ENCODE assay signal across 12 cellular contexts in genomic region chr22:41178425-41178975, GRCh38. TPM values are rescaled to one million over a fixed set of nuclear protein-coding genes. Genes with fewer than 3 reads are reported as not detected.
DNase-seq lines count a peak whose midpoint lies in the region; ATAC-seq, FAIRE-seq and TF ChIP-seq lines count a peak whose summit lies in the region.
"Had no signal": no experiment of that assay in that cellular context is flagged by ENCODE, and none has a peak within 500 bp of the region (broad histone marks: within the 10 kb centered on the region; RNA-seq: fewer than 3 reads in every experiment).

No MANE protein-coding gene starts in this region.

- FAIRE-seq in GM19239 (lab: Jason Lieb, UNC) = no peak

- H3K56ac ChIP-seq in H9 (ENCODE audit: insufficient read length, low read depth, low read length) = no peak overlapping the region

- H3K14ac ChIP-seq in H9 (ENCODE audit: insufficient read depth, low read length) = no peak overlapping the region

- H3T11ph ChIP-seq in H9 (ENCODE audit: low read length) = no peak overlapping the region

- no peaks in the 10 kb centered on the region for H3K9me3 Mint-ChIP-seq in H9
- H3K9me3 Mint-ChIP-seq in activated naive CD8-positive, alpha-beta T cell treated with anti-CD3 and anti-CD28 coated beads for 36 hours = no peaks in the 10 kb centered on the region

- peaks cover 41 to 72% (median 67%) of the 10 kb centered on the region in 3 experiments; a peak in 6 of 7 replicates for H3K36me3 Mint-ChIP-seq in H9 (ENCODE audit: insufficient read depth in 1 of 3, low read depth in 3 of 3)
- peaks cover 35% of the 10 kb centered on the region for H3K36me3 Mint-ChIP-seq in activated naive CD8-positive, alpha-beta T cell treated with anti-CD3 and anti-CD28 coated beads for 36 hours

- H3K4me1 Mint-ChIP-seq in H9 = peaks cover 4 to 13% of the 10 kb centered on the region in 2 experiments; a peak in 3 of 4 replicates
- H3K4me1 Mint-ChIP-seq in activated naive CD8-positive, alpha-beta T cell treated with anti-CD3 and anti-CD28 coated beads for 36 hours = peaks cover 15% of the 10 kb centered on the region

- H3K4me3 ChIP-seq in left ventricle myocardium inferior = no peak overlapping the region
- H3K4me3 ChIP-seq in sigmoid colon = no peak overlapping the region

- no peak overlapping the region for H3K4me3 Mint-ChIP-seq in H9
- H3K4me3 Mint-ChIP-seq in activated naive CD8-positive, alpha-beta T cell treated with anti-CD3 and anti-CD28 coated beads for 36 hours = no peak overlapping the region

- DNase-seq in H9 (no peak), left ventricle myocardium inferior (peak; percentile 73), sigmoid colon (peak; percentile 71), GM19239 (ENCODE audit: insufficient read length, low spot score) (no peak), HT-29 (ENCODE audit: low spot score) (no peak)
- no peak for DNase-seq in activated naive CD8-positive, alpha-beta T cell treated with anti-CD3 and anti-CD28 coated beads for 36 hours
- DNase-seq: brain microvascular endothelial cell, DMS153, mesenchymal stem cell, NCI-H526 had no signal

- no peak overlapping the region for H4K5ac ChIP-seq in H9 (ENCODE audit: insufficient read length, low read depth, low read length)

- H3K27ac ChIP-seq in H9 (ENCODE audit: insufficient read length, low read depth, low read length) (no peak overlapping the region), left ventricle myocardium inferior (replicated peaks) (peak overlapping the region; percentile 23), sigmoid colon (no peak overlapping the region)
- H3K27ac ChIP-seq: brain microvascular endothelial cell, epithelial cell of prostate had no signal

- no peak for TF ChIP-seq POLR2A in sigmoid colon (IDR thresholded peaks at IDR 0.05)

- H3K9ac ChIP-seq in H9 (ENCODE audit: extremely low read depth, insufficient read length, low read length) = no peak overlapping the region

- H2BK120ac ChIP-seq in H9 (ENCODE audit: low read depth, low read length, poor library complexity, severe bottlenecking) = no peak overlapping the region

- H4K20me1 ChIP-seq in H9 (ENCODE audit: control insufficient read depth, insufficient read depth, insufficient read length) = no peaks in the 10 kb centered on the region

- H3K27ac Mint-ChIP-seq in H9 = peak overlapping the region in 2 of 3 experiments; percentile 67 to 92; a peak in 3 of 7 replicates
- H3K27ac Mint-ChIP-seq in activated naive CD8-positive, alpha-beta T cell treated with anti-CD3 and anti-CD28 coated beads for 36 hours = peak overlapping the region; percentile 51

- intact Hi-C loops in left ventricle myocardium inferior (cut with micrococcal nuclease) = no loop called here
- intact Hi-C loops in sigmoid colon (cut with DNase I) = no loop called here

- H2AFZ ChIP-seq in H9 (ENCODE audit: low read length) = no peak overlapping the region

- H4K91ac ChIP-seq in H9 (ENCODE audit: insufficient read length, low read depth, low read length) = no peak overlapping the region

- no peak overlapping the region for H2BK20ac ChIP-seq in H9 (ENCODE audit: low read depth, low read length, poor library complexity, severe bottlenecking)

- no peak overlapping the region for H2AK5ac ChIP-seq in H9 (ENCODE audit: insufficient read length, low read length)

- H3K36me3 ChIP-seq in left ventricle myocardium inferior = peaks cover 64% of the 10 kb centered on the region
- peaks cover 48 to 75% (median 54%) of the 10 kb centered on the region in 4 donors for H3K36me3 ChIP-seq in sigmoid colon

- WGBS in H9 (ENCODE audit: extremely low coverage, insufficient read length, low lambda C conversion rate) = no CpG with 5 or more reads among the region's 8 CpGs
- 81 to 86% methylated on average over 8 of the region's 8 CpGs for WGBS in sigmoid colon, 2 donors

- H3K27me3 Mint-ChIP-seq in H9 (ENCODE audit: low read depth) = peaks cover 2% of the 10 kb centered on the region; the same call in 1 of the 2 replicates
- H3K27me3 Mint-ChIP-seq in activated naive CD8-positive, alpha-beta T cell treated with anti-CD3 and anti-CD28 coated beads for 36 hours = no peaks in the 10 kb centered on the region

- H2BK12ac ChIP-seq in H9 (ENCODE audit: insufficient read length, low read depth, low read length) = no peak overlapping the region

- H3K9me3 ChIP-seq in H9 (ENCODE audit: control insufficient read depth, low read depth, low read length) (no peaks in the 10 kb centered on the region), left ventricle myocardium inferior (replicated peaks) (no peaks in the 10 kb centered on the region), sigmoid colon (no peaks in the 10 kb centered on the region)

- no peak overlapping the region for H4K8ac ChIP-seq in H9 (replicated peaks; ENCODE audit: insufficient read length, low read depth, low read length)

- no peak overlapping the region for H2BK5ac ChIP-seq in H9 (ENCODE audit: insufficient read length, low read length)

- H3K4ac ChIP-seq in H9 (ENCODE audit: low read depth, low read length) = no peak overlapping the region

- no peaks in the 10 kb centered on the region for H3K79me1 ChIP-seq in H9 (ENCODE audit: insufficient read depth, low read depth, low read length, poor library complexity, severe bottlenecking)

- H3K79me2 ChIP-seq in H9 (ENCODE audit: insufficient read depth, low read length) = no peaks in the 10 kb centered on the region

- no peak overlapping the region for H3K23ac ChIP-seq in H9 (ENCODE audit: insufficient read length, low read depth, low read length)

- TF ChIP-seq CTCF in H9 (conservative IDR thresholded peaks at IDR 0.05) (no peak), left ventricle myocardium inferior (IDR thresholded peaks at IDR 0.05; ENCODE audit: borderline replicate concordance) (no peak), sigmoid colon (IDR thresholded peaks at IDR 0.05) (no peak)

- ATAC-seq in HG03439 (IDR thresholded peaks at IDR 0.05; ENCODE audit: unreplicated experiment) = no peak

- no peak overlapping the region for H3K18ac ChIP-seq in H9 (ENCODE audit: insufficient read length, low read depth, low read length)

- no peaks in the 10 kb centered on the region for H3K23me2 ChIP-seq in H9 (ENCODE audit: insufficient read length, low read depth, low read length, poor library complexity, severe bottlenecking)

- H2BK15ac ChIP-seq in H9 (ENCODE audit: low read depth, low read length) = no peak overlapping the region

- H3K27me3 ChIP-seq in H9 (ENCODE audit: insufficient read depth, low read length) = no peaks in the 10 kb centered on the region
- H3K27me3 ChIP-seq in left ventricle myocardium inferior (ENCODE audit: low read depth) = no peaks in the 10 kb centered on the region
- no peaks in the 10 kb centered on the region for H3K27me3 ChIP-seq in sigmoid colon
- H3K27me3 ChIP-seq: brain microvascular endothelial cell had no signal

- peaks cover 3% of the 10 kb centered on the region; the same call in 1 of the 2 replicates for H3K4me1 ChIP-seq in H9 (ENCODE audit: insufficient read depth, low read length)
- peaks cover 49% of the 10 kb centered on the region for H3K4me1 ChIP-seq in left ventricle myocardium inferior
- peaks cover 0 to 9% (median 4%) of the 10 kb centered on the region in 4 donors for H3K4me1 ChIP-seq in sigmoid colon

- no peak overlapping the region for H3K4me2 ChIP-seq in H9 (ENCODE audit: insufficient read depth, insufficient read length, low read length)

- no peak for TF ChIP-seq EP300 in sigmoid colon (IDR thresholded peaks at IDR 0.05)

RNA-seq across cellular contexts. Expression of gene L3MBTL2, which starts 26.6 kb away (rescaled TPM):
- total RNA-seq in H9 (2021) = 33.6 and 34.9 TPM in 2 replicates
- total RNA-seq in activated naive CD8-positive, alpha-beta T cell treated with anti-CD3 and anti-CD28 coated beads for 36 hours = 10 to 100 TPM; 40.8 to 46.6 TPM
- 15.2 TPM for total RNA-seq in left ventricle myocardium inferior
- 10 to 100 TPM in 3 of 4 donors, 1 to 10 TPM in 1; 9.9 to 19.0 (median 15.1) TPM for total RNA-seq in sigmoid colon
- polyA plus RNA-seq in sigmoid colon = 10 to 100 TPM in 1 of 3 donors, 1 to 10 TPM in 2; 7.2 to 17.8 (median 7.8) TPM
- total RNA-seq in HT-29 (2014; rRNA removed; shearing (Covaris generic)) = 23.6 and 28.4 TPM in 2 replicates

Comparison
In these comparisons a context has a peak if more than half of its experiments do, and no peak if none do; other contexts are left out.
1. DNase-seq: peak in left ventricle myocardium inferior (single experiment) and sigmoid colon (single experiment); none in H9 (single experiment), activated naive CD8-positive, alpha-beta T cell treated with anti-CD3 and anti-CD28 coated beads for 36 hours (single experiment), GM19239 (single experiment) and HT-29 (single experiment).